1 cellular context compared by ENCODE assay signal in the genomic region with DNA sequence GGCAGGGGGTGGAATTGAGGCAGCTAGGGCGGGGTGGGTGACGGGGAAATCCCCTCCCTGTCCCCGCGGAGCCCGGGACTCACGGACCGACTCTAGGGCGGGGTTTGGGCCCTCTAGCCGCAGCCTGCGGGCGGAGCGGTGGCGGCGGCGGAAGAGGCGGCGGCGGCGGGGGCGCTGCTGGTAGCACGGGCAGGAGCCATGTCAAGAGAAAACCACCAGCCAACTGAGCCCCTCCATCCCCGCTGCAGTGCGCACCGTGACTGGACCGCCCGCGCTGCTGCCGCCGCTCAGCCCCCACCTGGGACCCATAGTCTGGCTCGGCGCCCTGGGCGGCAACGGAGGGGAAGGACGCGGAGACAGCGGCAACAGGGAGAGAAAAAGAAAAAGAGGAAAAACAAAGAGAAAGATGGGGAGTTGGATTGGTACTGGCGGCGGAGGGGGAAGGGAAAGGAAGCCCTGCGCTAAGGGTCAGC.
A peak's percentile ranks its signal among the peaks of the same experiment; 100 is the strongest.
TF ChIP-seq lines count a peak whose summit lies in the region.

No MANE protein-coding gene starts in this region.

TF ChIP-seq in HepG2, 621 proteins besides CTCF, POLR2A, EP300 and RAD21 (continues in another document):
- TF ChIP-seq ZMYM3 (CRISPR knock-in tag; IDR thresholded peaks at IDR 0.05) (no peak; the same call in 1 of the 2 replicates), ATM (IDR thresholded peaks at IDR 0.05; ENCODE audit: borderline replicate concordance) (no peak), ZNF570 (CRISPR knock-in tag; IDR thresholded peaks at IDR 0.05; ENCODE audit: borderline replicate concordance) (no peak), ZBTB3 (CRISPR knock-in tag; IDR thresholded peaks at IDR 0.05; ENCODE audit: borderline replicate concordance, low read depth) (no peak), FOXK2 (IDR thresholded peaks at IDR 0.05) (no peak), SIN3A (IDR thresholded peaks at IDR 0.05; ENCODE audit: borderline replicate concordance, low read depth, low read length) (no peak), SMAD9 (CRISPR knock-in tag; IDR thresholded peaks at IDR 0.05) (no peak; the same call in 1 of the 2 replicates), NFIC (IDR thresholded peaks at IDR 0.05; ENCODE audit: low read length) (no peak), ERF (CRISPR knock-in tag; IDR thresholded peaks at IDR 0.05) (no peak), ZSCAN22 (CRISPR knock-in tag; IDR thresholded peaks at IDR 0.05) (no peak), NFKBIZ (CRISPR knock-in tag; IDR thresholded peaks at IDR 0.05) (no peak), ZNF225 (CRISPR knock-in tag; IDR thresholded peaks at IDR 0.05) (peak; percentile 21; the same call in 1 of the 2 replicates), NR2F6 (IDR thresholded peaks at IDR 0.05) (no peak), NR2F6 (CRISPR knock-in tag; IDR thresholded peaks at IDR 0.05) (no peak), DNMT1 (CRISPR knock-in tag; IDR thresholded peaks at IDR 0.05) (no peak; the same call in 1 of the 2 replicates), RNF2 (conservative IDR thresholded peaks at IDR 0.05; ENCODE audit: low read depth) (no peak), NCOR1 (IDR thresholded peaks at IDR 0.05; ENCODE audit: borderline replicate concordance, low read length) (no peak), TBX3 (IDR thresholded peaks at IDR 0.05; ENCODE audit: borderline replicate concordance) (no peak), ZBTB42 (CRISPR knock-in tag; IDR thresholded peaks at IDR 0.05) (no peak; the same call in 1 of the 2 replicates), WIZ (CRISPR knock-in tag; IDR thresholded peaks at IDR 0.05) (no peak), GTF2F1 (IDR thresholded peaks at IDR 0.05; ENCODE audit: low read length) (no peak), ZNF33A (CRISPR knock-in tag; IDR thresholded peaks at IDR 0.05; ENCODE audit: borderline replicate concordance) (no peak), MZF1 (CRISPR knock-in tag; IDR thresholded peaks at IDR 0.05; ENCODE audit: borderline replicate concordance) (no peak), GPN1 (CRISPR knock-in tag; IDR thresholded peaks at IDR 0.05; ENCODE audit: borderline replicate concordance) (no peak), ZNF282 (IDR thresholded peaks at IDR 0.05; ENCODE audit: partially characterized antibody) (no peak), PTBP1 (IDR thresholded peaks at IDR 0.05; ENCODE audit: low read depth, low read length, poor library complexity, severe bottlenecking) (peak; percentile 33), ZNF674 (CRISPR knock-in tag; IDR thresholded peaks at IDR 0.05; ENCODE audit: low read depth) (no peak), THYN1 (CRISPR knock-in tag; IDR thresholded peaks at IDR 0.05; ENCODE audit: borderline replicate concordance, low read depth) (no peak), SYNCRIP (IDR thresholded peaks at IDR 0.05; ENCODE audit: insufficient read depth, low read depth, low read length) (no peak), ZNF136 (CRISPR knock-in tag; IDR thresholded peaks at IDR 0.05; ENCODE audit: low read depth) (no peak), NCOA1 (CRISPR knock-in tag; IDR thresholded peaks at IDR 0.05) (no peak), HNRNPUL1 (IDR thresholded peaks at IDR 0.05; ENCODE audit: low read depth, low read length) (no peak), PHF8 (CRISPR knock-in tag; IDR thresholded peaks at IDR 0.05) (peak; percentile 53; the same call in 1 of the 2 replicates), NR1H2 (CRISPR knock-in tag; IDR thresholded peaks at IDR 0.05; ENCODE audit: borderline replicate concordance, low read depth) (no peak), SETDB1 (CRISPR knock-in tag; IDR thresholded peaks at IDR 0.05; ENCODE audit: borderline replicate concordance) (no peak), ATAD3A (CRISPR knock-in tag; IDR thresholded peaks at IDR 0.05) (no peak), RFX5 (IDR thresholded peaks at IDR 0.05; ENCODE audit: low read depth, low read length) (no peak), ZIK1 (CRISPR knock-in tag; IDR thresholded peaks at IDR 0.05; ENCODE audit: borderline replicate concordance, low read depth) (no peak), ZSCAN31 (CRISPR knock-in tag; IDR thresholded peaks at IDR 0.05; ENCODE audit: low read depth) (no peak), KMT2A (CRISPR knock-in tag; IDR thresholded peaks at IDR 0.05) (no peak)
- TF ChIP-seq, protein P1, sequence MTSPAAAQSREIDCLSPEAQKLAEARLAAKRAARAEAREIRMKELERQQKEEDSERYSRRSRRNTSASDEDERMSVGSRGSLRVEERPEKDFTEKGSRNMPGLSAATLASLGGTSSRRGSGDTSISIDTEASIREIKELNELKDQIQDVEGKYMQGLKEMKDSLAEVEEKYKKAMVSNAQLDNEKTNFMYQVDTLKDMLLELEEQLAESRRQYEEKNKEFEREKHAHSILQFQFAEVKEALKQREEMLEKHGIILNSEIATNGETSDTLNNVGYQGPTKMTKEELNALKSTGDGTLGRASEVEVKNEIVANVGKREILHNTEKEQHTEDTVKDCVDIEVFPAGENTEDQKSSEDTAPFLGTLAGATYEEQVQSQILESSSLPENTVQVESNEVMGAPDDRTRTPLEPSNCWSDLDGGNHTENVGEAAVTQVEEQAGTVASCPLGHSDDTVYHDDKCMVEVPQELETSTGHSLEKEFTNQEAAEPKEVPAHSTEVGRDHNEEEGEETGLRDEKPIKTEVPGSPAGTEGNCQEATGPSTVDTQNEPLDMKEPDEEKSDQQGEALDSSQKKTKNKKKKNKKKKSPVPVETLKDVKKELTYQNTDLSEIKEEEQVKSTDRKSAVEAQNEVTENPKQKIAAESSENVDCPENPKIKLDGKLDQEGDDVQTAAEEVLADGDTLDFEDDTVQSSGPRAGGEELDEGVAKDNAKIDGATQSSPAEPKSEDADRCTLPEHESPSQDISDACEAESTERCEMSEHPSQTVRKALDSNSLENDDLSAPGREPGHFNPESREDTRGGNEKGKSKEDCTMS (CRISPR knock-in tag; conservative IDR thresholded peaks at IDR 0.05) = no peak
- TF ChIP-seq, protein P2, sequence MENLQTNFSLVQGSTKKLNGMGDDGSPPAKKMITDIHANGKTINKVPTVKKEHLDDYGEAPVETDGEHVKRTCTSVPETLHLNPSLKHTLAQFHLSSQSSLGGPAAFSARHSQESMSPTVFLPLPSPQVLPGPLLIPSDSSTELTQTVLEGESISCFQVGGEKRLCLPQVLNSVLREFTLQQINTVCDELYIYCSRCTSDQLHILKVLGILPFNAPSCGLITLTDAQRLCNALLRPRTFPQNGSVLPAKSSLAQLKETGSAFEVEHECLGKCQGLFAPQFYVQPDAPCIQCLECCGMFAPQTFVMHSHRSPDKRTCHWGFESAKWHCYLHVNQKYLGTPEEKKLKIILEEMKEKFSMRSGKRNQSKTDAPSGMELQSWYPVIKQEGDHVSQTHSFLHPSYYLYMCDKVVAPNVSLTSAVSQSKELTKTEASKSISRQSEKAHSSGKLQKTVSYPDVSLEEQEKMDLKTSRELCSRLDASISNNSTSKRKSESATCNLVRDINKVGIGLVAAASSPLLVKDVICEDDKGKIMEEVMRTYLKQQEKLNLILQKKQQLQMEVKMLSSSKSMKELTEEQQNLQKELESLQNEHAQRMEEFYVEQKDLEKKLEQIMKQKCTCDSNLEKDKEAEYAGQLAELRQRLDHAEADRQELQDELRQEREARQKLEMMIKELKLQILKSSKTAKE (CRISPR knock-in tag; IDR thresholded peaks at IDR 0.05; ENCODE audit: borderline replicate concordance) = no peak
- TF ChIP-seq, protein P3, sequence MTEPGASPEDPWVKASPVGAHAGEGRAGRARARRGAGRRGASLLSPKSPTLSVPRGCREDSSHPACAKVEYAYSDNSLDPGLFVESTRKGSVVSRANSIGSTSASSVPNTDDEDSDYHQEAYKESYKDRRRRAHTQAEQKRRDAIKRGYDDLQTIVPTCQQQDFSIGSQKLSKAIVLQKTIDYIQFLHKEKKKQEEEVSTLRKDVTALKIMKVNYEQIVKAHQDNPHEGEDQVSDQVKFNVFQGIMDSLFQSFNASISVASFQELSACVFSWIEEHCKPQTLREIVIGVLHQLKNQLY (CRISPR knock-in tag; IDR thresholded peaks at IDR 0.05) = no peak
- TF ChIP-seq, protein P4, sequence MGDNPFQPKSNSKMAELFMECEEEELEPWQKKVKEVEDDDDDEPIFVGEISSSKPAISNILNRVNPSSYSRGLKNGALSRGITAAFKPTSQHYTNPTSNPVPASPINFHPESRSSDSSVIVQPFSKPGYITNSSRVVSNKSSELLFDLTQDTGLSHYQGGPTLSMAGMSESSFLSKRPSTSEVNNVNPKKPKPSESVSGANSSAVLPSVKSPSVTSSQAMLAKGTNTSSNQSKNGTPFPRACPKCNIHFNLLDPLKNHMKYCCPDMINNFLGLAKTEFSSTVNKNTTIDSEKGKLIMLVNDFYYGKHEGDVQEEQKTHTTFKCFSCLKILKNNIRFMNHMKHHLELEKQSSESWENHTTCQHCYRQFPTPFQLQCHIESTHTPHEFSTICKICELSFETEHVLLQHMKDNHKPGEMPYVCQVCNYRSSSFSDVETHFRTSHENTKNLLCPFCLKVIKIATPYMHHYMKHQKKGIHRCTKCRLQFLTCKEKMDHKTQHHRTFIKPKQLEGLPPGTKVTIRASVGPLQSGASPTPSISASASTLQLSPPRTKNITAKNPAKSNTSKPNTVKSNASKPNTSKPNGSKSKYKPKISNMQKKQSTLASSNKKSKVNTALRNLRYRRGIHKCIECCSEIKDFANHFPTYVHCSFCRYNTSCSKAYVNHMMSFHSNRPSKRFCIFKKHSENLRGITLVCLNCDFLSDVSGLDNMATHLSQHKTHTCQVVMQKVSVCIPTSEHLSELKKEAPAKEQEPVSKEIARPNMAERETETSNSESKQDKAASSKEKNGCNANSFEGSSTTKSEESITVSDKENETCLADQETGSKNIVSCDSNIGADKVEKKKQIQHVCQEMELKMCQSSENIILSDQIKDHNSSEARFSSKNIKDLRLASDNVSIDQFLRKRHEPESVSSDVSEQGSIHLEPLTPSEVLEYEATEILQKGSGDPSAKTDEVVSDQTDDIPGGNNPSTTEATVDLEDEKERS (CRISPR knock-in tag; IDR thresholded peaks at IDR 0.05) = peak; percentile 56
- TF ChIP-seq, protein P5, sequence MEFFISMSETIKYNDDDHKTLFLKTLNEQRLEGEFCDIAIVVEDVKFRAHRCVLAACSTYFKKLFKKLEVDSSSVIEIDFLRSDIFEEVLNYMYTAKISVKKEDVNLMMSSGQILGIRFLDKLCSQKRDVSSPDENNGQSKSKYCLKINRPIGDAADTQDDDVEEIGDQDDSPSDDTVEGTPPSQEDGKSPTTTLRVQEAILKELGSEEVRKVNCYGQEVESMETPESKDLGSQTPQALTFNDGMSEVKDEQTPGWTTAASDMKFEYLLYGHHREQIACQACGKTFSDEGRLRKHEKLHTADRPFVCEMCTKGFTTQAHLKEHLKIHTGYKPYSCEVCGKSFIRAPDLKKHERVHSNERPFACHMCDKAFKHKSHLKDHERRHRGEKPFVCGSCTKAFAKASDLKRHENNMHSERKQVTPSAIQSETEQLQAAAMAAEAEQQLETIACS (CRISPR knock-in tag; IDR thresholded peaks at IDR 0.05) = no peak
- TF ChIP-seq, protein P6, sequence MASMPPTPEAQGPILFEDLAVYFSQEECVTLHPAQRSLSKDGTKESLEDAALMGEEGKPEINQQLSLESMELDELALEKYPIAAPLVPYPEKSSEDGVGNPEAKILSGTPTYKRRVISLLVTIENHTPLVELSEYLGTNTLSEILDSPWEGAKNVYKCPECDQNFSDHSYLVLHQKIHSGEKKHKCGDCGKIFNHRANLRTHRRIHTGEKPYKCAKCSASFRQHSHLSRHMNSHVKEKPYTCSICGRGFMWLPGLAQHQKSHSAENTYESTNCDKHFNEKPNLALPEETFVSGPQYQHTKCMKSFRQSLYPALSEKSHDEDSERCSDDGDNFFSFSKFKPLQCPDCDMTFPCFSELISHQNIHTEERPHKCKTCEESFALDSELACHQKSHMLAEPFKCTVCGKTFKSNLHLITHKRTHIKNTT (CRISPR knock-in tag; IDR thresholded peaks at IDR 0.05) = no peak
- TF ChIP-seq, protein P7, sequence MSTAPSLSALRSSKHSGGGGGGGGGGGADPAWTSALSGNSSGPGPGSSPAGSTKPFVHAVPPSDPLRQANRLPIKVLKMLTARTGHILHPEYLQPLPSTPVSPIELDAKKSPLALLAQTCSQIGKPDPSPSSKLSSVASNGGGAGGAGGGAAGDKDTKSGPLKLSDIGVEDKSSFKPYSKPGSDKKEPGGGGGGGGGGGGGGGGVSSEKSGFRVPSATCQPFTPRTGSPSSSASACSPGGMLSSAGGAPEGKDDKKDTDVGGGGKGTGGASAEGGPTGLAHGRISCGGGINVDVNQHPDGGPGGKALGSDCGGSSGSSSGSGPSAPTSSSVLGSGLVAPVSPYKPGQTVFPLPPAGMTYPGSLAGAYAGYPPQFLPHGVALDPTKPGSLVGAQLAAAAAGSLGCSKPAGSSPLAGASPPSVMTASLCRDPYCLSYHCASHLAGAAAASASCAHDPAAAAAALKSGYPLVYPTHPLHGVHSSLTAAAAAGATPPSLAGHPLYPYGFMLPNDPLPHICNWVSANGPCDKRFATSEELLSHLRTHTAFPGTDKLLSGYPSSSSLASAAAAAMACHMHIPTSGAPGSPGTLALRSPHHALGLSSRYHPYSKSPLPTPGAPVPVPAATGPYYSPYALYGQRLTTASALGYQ (CRISPR knock-in tag; IDR thresholded peaks at IDR 0.05) = no peak
- TF ChIP-seq, protein P8, sequence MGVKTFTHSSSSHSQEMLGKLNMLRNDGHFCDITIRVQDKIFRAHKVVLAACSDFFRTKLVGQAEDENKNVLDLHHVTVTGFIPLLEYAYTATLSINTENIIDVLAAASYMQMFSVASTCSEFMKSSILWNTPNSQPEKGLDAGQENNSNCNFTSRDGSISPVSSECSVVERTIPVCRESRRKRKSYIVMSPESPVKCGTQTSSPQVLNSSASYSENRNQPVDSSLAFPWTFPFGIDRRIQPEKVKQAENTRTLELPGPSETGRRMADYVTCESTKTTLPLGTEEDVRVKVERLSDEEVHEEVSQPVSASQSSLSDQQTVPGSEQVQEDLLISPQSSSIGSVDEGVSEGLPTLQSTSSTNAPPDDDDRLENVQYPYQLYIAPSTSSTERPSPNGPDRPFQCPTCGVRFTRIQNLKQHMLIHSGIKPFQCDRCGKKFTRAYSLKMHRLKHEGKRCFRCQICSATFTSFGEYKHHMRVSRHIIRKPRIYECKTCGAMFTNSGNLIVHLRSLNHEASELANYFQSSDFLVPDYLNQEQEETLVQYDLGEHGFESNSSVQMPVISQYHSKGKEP (CRISPR knock-in tag; IDR thresholded peaks at IDR 0.05) = no peak
- TF ChIP-seq, protein P9, sequence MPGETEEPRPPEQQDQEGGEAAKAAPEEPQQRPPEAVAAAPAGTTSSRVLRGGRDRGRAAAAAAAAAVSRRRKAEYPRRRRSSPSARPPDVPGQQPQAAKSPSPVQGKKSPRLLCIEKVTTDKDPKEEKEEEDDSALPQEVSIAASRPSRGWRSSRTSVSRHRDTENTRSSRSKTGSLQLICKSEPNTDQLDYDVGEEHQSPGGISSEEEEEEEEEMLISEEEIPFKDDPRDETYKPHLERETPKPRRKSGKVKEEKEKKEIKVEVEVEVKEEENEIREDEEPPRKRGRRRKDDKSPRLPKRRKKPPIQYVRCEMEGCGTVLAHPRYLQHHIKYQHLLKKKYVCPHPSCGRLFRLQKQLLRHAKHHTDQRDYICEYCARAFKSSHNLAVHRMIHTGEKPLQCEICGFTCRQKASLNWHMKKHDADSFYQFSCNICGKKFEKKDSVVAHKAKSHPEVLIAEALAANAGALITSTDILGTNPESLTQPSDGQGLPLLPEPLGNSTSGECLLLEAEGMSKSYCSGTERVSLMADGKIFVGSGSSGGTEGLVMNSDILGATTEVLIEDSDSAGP (CRISPR knock-in tag; IDR thresholded peaks at IDR 0.05; ENCODE audit: borderline replicate concordance) = 0 out of 2 replicates have a peak, but pooled peaks have one; percentile 28
- TF ChIP-seq, protein P10, sequence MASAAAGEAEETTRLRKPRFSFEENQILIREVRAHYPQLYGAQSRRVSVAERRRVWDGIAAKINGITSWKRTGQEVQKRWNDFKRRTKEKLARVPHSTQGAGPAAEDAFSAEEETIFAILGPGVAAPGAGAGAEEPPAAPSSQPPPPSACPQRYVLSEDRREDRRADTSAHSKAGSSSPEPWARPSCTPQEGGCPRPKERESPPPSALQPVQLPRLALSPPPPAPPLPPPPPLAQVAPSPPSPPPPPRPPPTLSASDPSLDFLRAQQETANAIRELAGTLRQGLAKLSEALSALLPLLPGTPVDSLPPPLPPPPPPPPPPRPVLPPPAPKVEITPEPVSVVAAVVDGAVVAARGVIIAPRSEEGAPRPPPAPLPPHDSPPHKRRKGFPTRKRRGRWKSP (CRISPR knock-in tag; IDR thresholded peaks at IDR 0.05) = no peak
